ENCODE assay signal across 23 cellular contexts in the genomic region with DNA sequence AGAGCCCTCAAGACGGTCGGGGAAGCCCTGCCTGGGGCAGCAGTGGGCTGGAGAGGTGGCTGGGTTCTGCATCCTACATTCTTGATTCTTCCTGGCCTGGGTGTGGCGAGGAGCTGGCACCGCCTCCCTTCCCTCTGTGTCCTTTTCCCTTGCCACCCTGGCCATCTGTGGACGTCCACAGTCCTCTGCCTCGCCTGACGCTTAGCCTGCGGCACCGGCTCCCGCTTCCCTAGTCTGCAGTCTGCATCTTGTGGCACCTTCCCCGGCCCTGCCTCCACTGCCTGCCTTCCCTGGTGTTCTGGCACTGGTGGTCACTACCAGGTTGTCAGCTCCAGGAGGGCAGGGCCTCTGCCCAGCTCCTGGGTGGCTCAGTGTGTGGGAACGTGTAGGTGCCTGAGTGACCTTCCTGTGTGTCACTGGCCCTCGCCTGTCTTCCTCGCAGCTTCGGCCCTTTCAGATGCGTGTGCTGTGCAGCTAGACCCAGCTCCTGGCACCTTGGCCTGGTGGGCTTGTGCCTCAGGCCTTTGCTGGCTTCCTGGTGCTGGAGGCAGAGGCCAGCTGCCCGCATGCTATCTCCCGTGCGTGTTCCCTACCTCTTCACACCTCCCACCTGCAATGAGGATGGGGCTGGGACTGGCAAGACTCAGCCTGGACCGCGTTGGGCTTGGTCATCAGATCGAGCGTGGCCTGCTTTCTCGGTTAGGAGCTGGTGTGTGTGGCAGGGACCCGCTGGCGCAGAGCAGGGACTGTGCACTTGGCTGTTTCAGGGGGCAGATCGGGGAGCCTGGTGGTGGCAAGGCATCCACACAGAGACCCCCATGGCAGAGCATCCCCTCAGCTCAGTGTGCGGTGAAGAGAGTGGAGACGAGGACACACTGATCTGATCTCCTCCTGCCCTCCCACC. TPM values are rescaled to one million over a fixed set of nuclear protein-coding genes. Genes with fewer than 3 reads are reported as not detected.
DNase-seq lines count a peak whose midpoint lies in the region; ATAC-seq and TF ChIP-seq lines count a peak whose summit lies in the region.
"Had no signal": no experiment of that assay in that cellular context is flagged by ENCODE, and none has a peak within 500 bp of the region (broad histone marks: within the 10 kb centered on the region; RNA-seq: fewer than 3 reads in every experiment).

No MANE protein-coding gene starts in this region.

- no peaks in the 10 kb centered on the region for H3F3A ChIP-seq in neural progenitor cell (ENCODE audit: low read depth)

- H2AK9ac ChIP-seq in IMR-90 (replicated peaks; ENCODE audit: low read depth, low read length, poor library complexity): peak overlapping the region; percentile 71

- no peaks in the 10 kb centered on the region for H3K79me2 ChIP-seq in neural progenitor cell (ENCODE audit: low read depth)

- TF ChIP-seq RAD21 in IMR-90 (IDR thresholded peaks at IDR 0.05; ENCODE audit: low read length): no peak

- H3K23ac ChIP-seq in IMR-90 (ENCODE audit: low read depth, low read length): no peak overlapping the region

- H4K20me1 ChIP-seq in IMR-90 (ENCODE audit: insufficient read depth, low read length): no peaks in the 10 kb centered on the region
- H4K20me1 ChIP-seq in neural progenitor cell (ENCODE audit: low read depth): no peaks in the 10 kb centered on the region

- no peak overlapping the region for H2AK5ac ChIP-seq in IMR-90 (ENCODE audit: low read depth, low read length)

- H3K27ac ChIP-seq in IMR-90 (ENCODE audit: insufficient read depth, low read length) (no peak overlapping the region), WERI-Rb-1 (no peak overlapping the region), neural progenitor cell (no peak overlapping the region)
- H3K27ac ChIP-seq: SK-N-MC, transverse colon had no signal

- H3K9me3 ChIP-seq in IMR-90 (ENCODE audit: control insufficient read depth, insufficient read depth, low read length) (no peaks in the 10 kb centered on the region), WERI-Rb-1 (ENCODE audit: severe bottlenecking) (no peaks in the 10 kb centered on the region), neural progenitor cell (ENCODE audit: low read depth) (no peaks in the 10 kb centered on the region)
- H3K9me3 ChIP-seq: transverse colon had no signal

- no peak for DNase-seq in activated CD4-positive, alpha-beta T cell treated with anti-CD3 and anti-CD28 coated beads, Interleukin-2, amount 10 ng/mL, durations not matched to agents 24 days and 14 days
- DNase-seq in activated CD4-positive, alpha-beta T cell treated with anti-CD3 and anti-CD28 coated beads, Interleukin-2, amount 50 U/mL, for 48 hours: no peak
- no peak for DNase-seq in IMR-90
- DNase-seq in central memory CD8-positive, alpha-beta T cell (ENCODE audit: low spot score in 2 of 2): no peak
- DNase-seq in neural crest cell (ENCODE audit: low read depth, low spot score): no peak
- DNase-seq in WERI-Rb-1: no peak
- no peak for DNase-seq in neural progenitor cell (ENCODE audit: low spot score)
- DNase-seq in NOMO-1 treated with DMSO at 0.1 percent for 48 hours (lab: John Stamatoyannopoulos, UW; ENCODE audit: unreplicated experiment): no peak
- DNase-seq: 8988T; activated CD4-positive, alpha-beta T cell treated with anti-CD3 and anti-CD28 coated beads for 48 hours; activated CD8-positive, alpha-beta memory T cell treated with anti-CD3 and anti-CD28 coated beads, Interleukin-2, amount 10 ng/mL, durations not matched to agents 7 days and 5 days; activated naive CD8-positive, alpha-beta T cell treated with anti-CD3 and anti-CD28 coated beads for 36 hours; KG1; NCI-H146; OCI-M1; transverse colon had no signal

- POLR2A ChIA-PET in IMR-90 (lab: Charles Lee; ENCODE audit: unreplicated experiment): no interaction called here

- no peak overlapping the region for H3K9ac ChIP-seq in IMR-90 (ENCODE audit: low read depth, low read length)
- H3K9ac ChIP-seq in neural progenitor cell: no peak overlapping the region

- 96% methylated on average over 9 of the region's 29 CpGs; no CpG with 5 or more reads in 1 of the 2 experiments for WGBS in IMR-90 (ENCODE audit: extremely low coverage in 2 of 2, insufficient read length in 1 of 2), 2 experiments

- CTCF ChIA-PET in IMR-90 (lab: Yijun Ruan, JAX): no interaction called here

- peaks cover 25% of the 10 kb centered on the region for H3K36me3 ChIP-seq in IMR-90 (ENCODE audit: control insufficient read depth, insufficient read depth, low read length)
- peaks cover 79% of the 10 kb centered on the region for H3K36me3 ChIP-seq in WERI-Rb-1
- H3K36me3 ChIP-seq in neural progenitor cell: no peaks in the 10 kb centered on the region

- H3K56ac ChIP-seq in IMR-90 (ENCODE audit: extremely low read depth, insufficient read depth, low read length): no peak overlapping the region

- no peak overlapping the region for H3K14ac ChIP-seq in IMR-90 (replicated peaks; ENCODE audit: low read depth, low read length)

- intact Hi-C loops in activated CD4-positive, alpha-beta T cell treated with anti-CD3 and anti-CD28 coated beads, Interleukin-2, amount 10 ng/mL, durations not matched to agents 24 days and 14 days (cut with micrococcal nuclease): no loop called here
- intact Hi-C loops in IMR-90 (cut with micrococcal nuclease): no loop called here

- no peak overlapping the region for H3K18ac ChIP-seq in IMR-90 (ENCODE audit: low read depth, low read length)

- H3K4me2 ChIP-seq in IMR-90 (ENCODE audit: low read depth, low read length): no peak overlapping the region
- no peak overlapping the region for H3K4me2 ChIP-seq in neural progenitor cell

- no peak overlapping the region for H4K5ac ChIP-seq in IMR-90 (ENCODE audit: low read depth, low read length)

- H2BK5ac ChIP-seq in IMR-90 (ENCODE audit: low read depth, low read length, poor library complexity, severe bottlenecking): no peak overlapping the region

- H2AFZ ChIP-seq in IMR-90 (replicated peaks; ENCODE audit: low read length, poor library complexity): no peak overlapping the region
- no peak overlapping the region for H2AFZ ChIP-seq in neural progenitor cell (replicated peaks)

- dilution Hi-C loops in IMR-90 (cut with HindIII; ENCODE audit: low sequenced_read_pairs, unreplicated experiment): no loop called here

- no peak for TF ChIP-seq CTCF in IMR-90 (conservative IDR thresholded peaks at IDR 0.05; ENCODE audit: low read depth, low read length)
- TF ChIP-seq CTCF in neural crest cell (conservative IDR thresholded peaks at IDR 0.05): no peak
- no peak for TF ChIP-seq CTCF in WERI-Rb-1 (IDR thresholded peaks at IDR 0.05; ENCODE audit: low read depth, low read length)
- no peak for TF ChIP-seq CTCF in neural progenitor cell (IDR thresholded peaks at IDR 0.05)

- H4K8ac ChIP-seq in IMR-90 (ENCODE audit: low read depth in 2 of 2, low read length in 2 of 2): no peak overlapping the region

- in situ Hi-C loops in IMR-90 (cut with MboI; ENCODE audit: low sequenced_read_pairs): no loop called here

- ATAC-seq in IMR-90 (ENCODE audit: low read depth): no peak
- no peak for ATAC-seq in central memory CD8-positive, alpha-beta T cell (replicated peaks; ENCODE audit: extremely low read depth, poor library complexity, severe bottlenecking)
- ATAC-seq: activated CD8-positive, alpha-beta memory T cell treated with anti-CD3 and anti-CD28 coated beads, Interleukin-2, amount 10 ng/mL, durations not matched to agents 7 days and 5 days; left lobe of liver had no signal

- H3K4me1 ChIP-seq in IMR-90 (ENCODE audit: control insufficient read depth, insufficient read depth, low read length) (peaks cover 3% of the 10 kb centered on the region; the same call in 1 of the 2 replicates), neural progenitor cell (no peaks in the 10 kb centered on the region)

- H3K27ac Mint-ChIP-seq in activated CD4-positive, alpha-beta T cell treated with anti-CD3 and anti-CD28 coated beads, Interleukin-2, amount 10 ng/mL, durations not matched to agents 24 days and 14 days: peak overlapping the region; percentile 69
- peak overlapping the region; percentile 53 for H3K27ac Mint-ChIP-seq in central memory CD8-positive, alpha-beta T cell (ENCODE audit: low read depth)
- peak overlapping the region; percentile 62 for H3K27ac Mint-ChIP-seq in neural crest cell (ENCODE audit: unreplicated experiment)
- H3K27ac Mint-ChIP-seq in neural progenitor cell: no peak overlapping the region
- H3K27ac Mint-ChIP-seq: activated CD8-positive, alpha-beta memory T cell treated with anti-CD3 and anti-CD28 coated beads, Interleukin-2, amount 10 ng/mL, durations not matched to agents 7 days and 5 days; activated naive CD8-positive, alpha-beta T cell treated with anti-CD3 and anti-CD28 coated beads for 36 hours; T-helper 2 cell treated with Interferon-gamma antibody and Interleukin-4, amounts not matched to agents 5 μg/mL and 100 μg/mL, for 36 hours had no signal

- no peak overlapping the region for H3K4ac ChIP-seq in IMR-90 (ENCODE audit: low read depth, low read length)

- H3K9me1 ChIP-seq in IMR-90 (ENCODE audit: insufficient read depth, low read length): 0 out of 2 replicates have a peak, but pooled peaks cover 2% of the 10 kb centered on the region

- peaks cover 6 to 26% of the 10 kb centered on the region in 2 experiments; a peak in 3 of 4 replicates for H3K79me1 ChIP-seq in IMR-90 (ENCODE audit: low read depth in 1 of 2, low read length in 2 of 2)

- peaks cover 24% of the 10 kb centered on the region for H3K4me1 Mint-ChIP-seq in activated CD4-positive, alpha-beta T cell treated with anti-CD3 and anti-CD28 coated beads, Interleukin-2, amount 10 ng/mL, durations not matched to agents 24 days and 14 days
- peaks cover 15% of the 10 kb centered on the region for H3K4me1 Mint-ChIP-seq in central memory CD8-positive, alpha-beta T cell
- H3K4me1 Mint-ChIP-seq in neural crest cell: no peaks in the 10 kb centered on the region
- no peaks in the 10 kb centered on the region for H3K4me1 Mint-ChIP-seq in neural progenitor cell

- no peak overlapping the region for H2BK20ac ChIP-seq in IMR-90 (ENCODE audit: low read depth, low read length)

- no peak overlapping the region for H3K4me3 ChIP-seq in IMR-90 (ENCODE audit: insufficient read depth, low read depth, low read length)
- no peak overlapping the region for H3K4me3 ChIP-seq in WERI-Rb-1 (ENCODE audit: low read depth, low read length)
- no peak overlapping the region for H3K4me3 ChIP-seq in neural progenitor cell
- H3K4me3 ChIP-seq: dorsolateral prefrontal cortex, SK-N-MC, transverse colon had no signal

- peaks cover 57% of the 10 kb centered on the region for H3K36me3 Mint-ChIP-seq in activated CD4-positive, alpha-beta T cell treated with anti-CD3 and anti-CD28 coated beads, Interleukin-2, amount 10 ng/mL, durations not matched to agents 24 days and 14 days (ENCODE audit: low read depth)
- peaks cover 39% of the 10 kb centered on the region for H3K36me3 Mint-ChIP-seq in central memory CD8-positive, alpha-beta T cell (ENCODE audit: insufficient read depth)
- peaks cover 3% of the 10 kb centered on the region for H3K36me3 Mint-ChIP-seq in neural crest cell (ENCODE audit: low read depth)
- peaks cover 10% of the 10 kb centered on the region for H3K36me3 Mint-ChIP-seq in neural progenitor cell

- no peaks in the 10 kb centered on the region for H3K9me3 Mint-ChIP-seq in activated CD4-positive, alpha-beta T cell treated with anti-CD3 and anti-CD28 coated beads, Interleukin-2, amount 10 ng/mL, durations not matched to agents 24 days and 14 days
- H3K9me3 Mint-ChIP-seq in central memory CD8-positive, alpha-beta T cell: no peaks in the 10 kb centered on the region
- no peaks in the 10 kb centered on the region for H3K9me3 Mint-ChIP-seq in neural crest cell
- no peaks in the 10 kb centered on the region for H3K9me3 Mint-ChIP-seq in neural progenitor cell
- H3K9me3 Mint-ChIP-seq: activated naive CD8-positive, alpha-beta T cell treated with anti-CD3 and anti-CD28 coated beads for 36 hours; T-helper 2 cell treated with Interferon-gamma antibody and Interleukin-4, amounts not matched to agents 5 μg/mL and 100 μg/mL, for 36 hours had no signal

- H3K4me3 Mint-ChIP-seq in activated CD4-positive, alpha-beta T cell treated with anti-CD3 and anti-CD28 coated beads, Interleukin-2, amount 10 ng/mL, durations not matched to agents 24 days and 14 days: no peak overlapping the region
- no peak overlapping the region for H3K4me3 Mint-ChIP-seq in central memory CD8-positive, alpha-beta T cell
- no peak overlapping the region for H3K4me3 Mint-ChIP-seq in neural crest cell
- no peak overlapping the region for H3K4me3 Mint-ChIP-seq in neural progenitor cell
- H3K4me3 Mint-ChIP-seq: activated CD8-positive, alpha-beta memory T cell treated with anti-CD3 and anti-CD28 coated beads, Interleukin-2, amount 10 ng/mL, durations not matched to agents 7 days and 5 days; T-helper 2 cell treated with Interferon-gamma antibody and Interleukin-4, amounts not matched to agents 5 μg/mL and 100 μg/mL, for 36 hours had no signal

- no peak overlapping the region for H2BK15ac ChIP-seq in IMR-90 (ENCODE audit: low read depth, low read length)

- H3K27me3 ChIP-seq in IMR-90 (ENCODE audit: control insufficient read depth, insufficient read depth, low read length) (no peaks in the 10 kb centered on the region), WERI-Rb-1 (ENCODE audit: insufficient read depth, low read depth, severe bottlenecking) (no peaks in the 10 kb centered on the region), neural progenitor cell (no peaks in the 10 kb centered on the region)
- H3K27me3 ChIP-seq: dorsolateral prefrontal cortex, transverse colon had no signal

- no peaks in the 10 kb centered on the region for H3K27me3 Mint-ChIP-seq in activated CD4-positive, alpha-beta T cell treated with anti-CD3 and anti-CD28 coated beads, Interleukin-2, amount 10 ng/mL, durations not matched to agents 24 days and 14 days
- H3K27me3 Mint-ChIP-seq in central memory CD8-positive, alpha-beta T cell: no peaks in the 10 kb centered on the region
- H3K27me3 Mint-ChIP-seq in neural crest cell (ENCODE audit: low read depth) (no peaks in the 10 kb centered on the region), neural progenitor cell (ENCODE audit: insufficient read depth, low read depth) (peaks cover 3% of the 10 kb centered on the region)
- H3K27me3 Mint-ChIP-seq: activated CD8-positive, alpha-beta memory T cell treated with anti-CD3 and anti-CD28 coated beads, Interleukin-2, amount 10 ng/mL, durations not matched to agents 7 days and 5 days; activated naive CD8-positive, alpha-beta T cell treated with anti-CD3 and anti-CD28 coated beads for 36 hours had no signal

- no peak overlapping the region for H2BK120ac ChIP-seq in IMR-90 (ENCODE audit: low read depth, low read length)

- TF ChIP-seq POLR2A in IMR-90 (IDR thresholded peaks at IDR 0.05; ENCODE audit: low read depth, low read length): no peak

- H4K91ac ChIP-seq in IMR-90 (ENCODE audit: insufficient read depth, low read depth, low read length): no peak overlapping the region

- BruUV-seq in IMR-90 (replicated peaks; lab: Mats Ljungman, UMichigan): no TSS peak

RNA-seq across cellular contexts. Expression of gene TRAF2, which starts 20.9 kb away (rescaled TPM):
- total RNA-seq in activated CD4-positive, alpha-beta T cell treated with anti-CD3 and anti-CD28 coated beads, Interleukin-2, amount 10 ng/mL, durations not matched to agents 24 days and 14 days: 61.6 and 66.6 TPM in 2 replicates
- total RNA-seq in IMR-90 (2012; rRNA removed) (5.8 and 6.6 TPM in 2 replicates), neural crest cell (30.1 and 34.4 TPM in 2 replicates), neural progenitor cell (ENCODE audit: low replicate concordance) (16.1 and 33.9 TPM in 2 replicates)
- 12.0 and 12.9 TPM in 2 replicates for polyA plus RNA-seq in IMR-90 (2012; rRNA removed)
- polyA plus RNA-seq in IMR-90 (2012; cell fraction: cytosol; rRNA removed): 11.5 and 13.1 TPM in 2 replicates
- 21.4 and 48.2 TPM in 2 replicates for polyA plus RNA-seq in IMR-90 (2012; cell fraction: nucleus; rRNA removed; ENCODE audit: low replicate concordance)

RNA-seq across cellular contexts. Expression of gene FBXW5, which starts 37.3 kb away (rescaled TPM):
- total RNA-seq in activated CD4-positive, alpha-beta T cell treated with anti-CD3 and anti-CD28 coated beads, Interleukin-2, amount 10 ng/mL, durations not matched to agents 24 days and 14 days: 92.7 and 93.6 TPM in 2 replicates
- 65.1 and 72.2 TPM in 2 replicates for total RNA-seq in IMR-90 (2012; rRNA removed)
- polyA plus RNA-seq in IMR-90 (2012; rRNA removed): 80.2 and 95.4 TPM in 2 replicates
- polyA plus RNA-seq in IMR-90 (2012; cell fraction: cytosol; rRNA removed): 49.2 and 116 TPM in 2 replicates
- 316 and 1,080 TPM in 2 replicates for polyA plus RNA-seq in IMR-90 (2012; cell fraction: nucleus; rRNA removed; ENCODE audit: low replicate concordance)
- 81.2 and 83.9 TPM in 2 replicates for total RNA-seq in neural crest cell
- total RNA-seq in neural progenitor cell (ENCODE audit: low replicate concordance): 21.5 and 85.1 TPM in 2 replicates

RNA-seq across cellular contexts. Expression of gene C8G, which starts 37.8 kb away (rescaled TPM):
- 0.69 and 1.7 TPM in 2 replicates for total RNA-seq in activated CD4-positive, alpha-beta T cell treated with anti-CD3 and anti-CD28 coated beads, Interleukin-2, amount 10 ng/mL, durations not matched to agents 24 days and 14 days
- total RNA-seq in IMR-90 (2012; rRNA removed) (not detected in 2 replicates), neural crest cell (0.59 and 0.98 TPM in 2 replicates), neural progenitor cell (ENCODE audit: low replicate concordance) (not detected in 2 replicates)
- 0.37 and 0.80 TPM in 2 replicates for polyA plus RNA-seq in IMR-90 (2012; rRNA removed)
- polyA plus RNA-seq in IMR-90 (2012; cell fraction: cytosol; rRNA removed): 0.35 TPM in 1 of 2 replicates, not detected in the other
- 3.0 and 9.7 TPM in 2 replicates for polyA plus RNA-seq in IMR-90 (2012; cell fraction: nucleus; rRNA removed; ENCODE audit: low replicate concordance)
- total RNA-seq: mesenteric fat pad, NCI-H460 had no signal

RNA-seq across cellular contexts. Expression of gene EDF1, which starts 41.2 kb away (rescaled TPM):
- 378 and 380 TPM in 2 replicates for total RNA-seq in activated CD4-positive, alpha-beta T cell treated with anti-CD3 and anti-CD28 coated beads, Interleukin-2, amount 10 ng/mL, durations not matched to agents 24 days and 14 days
- total RNA-seq in IMR-90 (2012; rRNA removed) (279 and 538 TPM in 2 replicates), neural crest cell (338 and 339 TPM in 2 replicates), neural progenitor cell (ENCODE audit: low replicate concordance) (269 and 293 TPM in 2 replicates)
- 701 and 703 TPM in 2 replicates for polyA plus RNA-seq in IMR-90 (2012; rRNA removed)
- polyA plus RNA-seq in IMR-90 (2012; cell fraction: cytosol; rRNA removed): 514 and 713 TPM in 2 replicates
- polyA plus RNA-seq in IMR-90 (2012; cell fraction: nucleus; rRNA removed; ENCODE audit: low replicate concordance): 248 and 634 TPM in 2 replicates

RNA-seq across cellular contexts. Expression of gene LCN12, which starts 44.8 kb away (rescaled TPM):
- 1.3 and 2.3 TPM in 2 replicates for total RNA-seq in activated CD4-positive, alpha-beta T cell treated with anti-CD3 and anti-CD28 coated beads, Interleukin-2, amount 10 ng/mL, durations not matched to agents 24 days and 14 days
- total RNA-seq in IMR-90 (2012; rRNA removed): not detected in 2 replicates
- 0.12 TPM in 1 of 2 replicates, not detected in the other for polyA plus RNA-seq in IMR-90 (2012; rRNA removed)
- polyA plus RNA-seq in IMR-90 (2012; cell fraction: cytosol; rRNA removed): not detected in 2 replicates
- polyA plus RNA-seq in IMR-90 (2012; cell fraction: nucleus; rRNA removed; ENCODE audit: low replicate concordance): 1.7 and 4.3 TPM in 2 replicates
- 0.50 and 1.1 TPM in 2 replicates for total RNA-seq in neural crest cell
- total RNA-seq in neural progenitor cell (ENCODE audit: low replicate concordance): 0.19 TPM in 1 of 2 replicates, not detected in the other
- total RNA-seq: HT1080, mesenteric fat pad had no signal
